Comparison of ENCODE assay signal across 7 cellular contexts in genomic region chr4:86496094-86497060, GRCh38.
A peak's percentile ranks its signal among the peaks of the same experiment; 100 is the strongest.
DNase-seq lines count a peak whose midpoint lies in the region; ATAC-seq and TF ChIP-seq lines count a peak whose summit lies in the region.

No MANE protein-coding gene starts in this region.

- peak; percentile 1 for DNase-seq in DMS 273 treated with DMSO at 0.1 percent for 48 hours (lab: John Stamatoyannopoulos, UW)
- DNase-seq in HAP-1 (ENCODE audit: low spot score in 2 of 2), result peak; percentile 46 to 58
- no peak for DNase-seq in Peyer's patch
- DNase-seq in cardiac fibroblast (ENCODE audit: low read depth in 2 of 2), result peak; percentile 71 to 75
- peak; percentile 34 to 45 for DNase-seq in uterus

- peak; percentile 84 to 87 for TF ChIP-seq RAD21 in liver (IDR thresholded peaks at IDR 0.05)

- H3K36me3 ChIP-seq in HAP-1 (replicated peaks) (no peaks in the 10 kb centered on the region), Peyer's patch (no peaks in the 10 kb centered on the region), liver (ENCODE audit: control insufficient read depth in 4 of 4, insufficient read depth in 3 of 4, low read depth in 1 of 4, low read length in 3 of 4) (no peaks in the 10 kb centered on the region), uterus (no peaks in the 10 kb centered on the region)

- in situ Hi-C loops in HAP-1 (cut with MboI; ENCODE audit: low sequenced_read_pairs), result loop anchor here (5.0 kb wide), 1 partner anchor 401 kb away; no protein-coding TSS in a partner anchor

- no peak overlapping the region for H3K9ac ChIP-seq in liver (ENCODE audit: low read depth in 1 of 2, low read length in 2 of 2)

- intact Hi-C loops in uterus (cut with DNase I; ENCODE audit: low total_unique reads), result loop anchor here (5.0 kb wide), 1 partner anchor 401 kb away; no protein-coding TSS in a partner anchor

- H3K27me3 ChIP-seq in HAP-1 (ENCODE audit: low read depth), result no peaks in the 10 kb centered on the region
- H3K27me3 ChIP-seq in Peyer's patch, result no peaks in the 10 kb centered on the region
- no peaks in the 10 kb centered on the region for H3K27me3 ChIP-seq in liver (ENCODE audit: control insufficient read depth in 4 of 4, insufficient read depth in 4 of 4, low read length in 3 of 4)
- no peaks in the 10 kb centered on the region for H3K27me3 ChIP-seq in uterus

- no peak overlapping the region for H3K27ac ChIP-seq in Peyer's patch
- no peak overlapping the region for H3K27ac ChIP-seq in liver (ENCODE audit: low read depth in 1 of 2, low read length in 2 of 2)
- no peak overlapping the region for H3K27ac ChIP-seq in uterus

- no peak for TF ChIP-seq POLR2A in Peyer's patch (IDR thresholded peaks at IDR 0.05)
- TF ChIP-seq POLR2A in uterus (IDR thresholded peaks at IDR 0.05), result no peak

- 29% methylated on average over 5 of the region's 5 CpGs for WGBS in liver

- H3K4me1 ChIP-seq in HAP-1 (peaks cover 8% of the 10 kb centered on the region), Peyer's patch (no peaks in the 10 kb centered on the region), liver (ENCODE audit: control insufficient read depth in 4 of 4, insufficient read depth in 4 of 4, low read length in 3 of 4) (no peaks in the 10 kb centered on the region), uterus (no peaks in the 10 kb centered on the region)

- ATAC-seq in GM18519 (IDR thresholded peaks at IDR 0.05; ENCODE audit: low FRiP score, unreplicated experiment), result no peak

- H3K4me3 ChIP-seq in HAP-1 (no peak overlapping the region), Peyer's patch (no peak overlapping the region), cardiac fibroblast (replicated peaks in 1 of 2; ENCODE audit: low read depth in 2 of 2, low read length in 2 of 2) (no peak overlapping the region), liver (ENCODE audit: low read depth in 1 of 3, low read length in 3 of 3) (no peak overlapping the region), uterus (no peak overlapping the region)

- TF ChIP-seq CTCF in Peyer's patch (IDR thresholded peaks at IDR 0.05), result peak; percentile 49 to 79 (median 72)
- TF ChIP-seq CTCF in cardiac fibroblast (IDR thresholded peaks at IDR 0.05; ENCODE audit: low read depth, low read length), result peak; percentile 86
- TF ChIP-seq CTCF in liver (IDR thresholded peaks at IDR 0.05; ENCODE audit: low read depth, low read length, missing input control), result peak; percentile 77
- TF ChIP-seq CTCF in uterus (IDR thresholded peaks at IDR 0.05), result peak; percentile 72 to 86 (median 82)

- H3K9me3 ChIP-seq in HAP-1 (no peaks in the 10 kb centered on the region), Peyer's patch (no peaks in the 10 kb centered on the region), liver (ENCODE audit: control insufficient read depth in 4 of 4, low read length in 3 of 4) (no peaks in the 10 kb centered on the region), uterus (no peaks in the 10 kb centered on the region)

TF ChIP-seq in liver, 16 proteins besides CTCF, POLR2A, EP300 and RAD21:
- TF ChIP-seq REST (IDR thresholded peaks at IDR 0.05) (no peak), RXRA (IDR thresholded peaks at IDR 0.05) (no peak), MAX (IDR thresholded peaks at IDR 0.05) (no peak), EGR1 (IDR thresholded peaks at IDR 0.05; ENCODE audit: low read depth in 2 of 2) (no peak), FOXA2 (IDR thresholded peaks at IDR 0.05) (no peak), NR2F2 (IDR thresholded peaks at IDR 0.05) (no peak), HNF4A (conservative IDR thresholded peaks at IDR 0.05) (no peak), HNF4G (IDR thresholded peaks at IDR 0.05) (no peak), GABPA (IDR thresholded peaks at IDR 0.05 in 1 of 2, conservative IDR thresholded peaks at IDR 0.05 in 1 of 2) (no peak), ATF3 (IDR thresholded peaks at IDR 0.05) (no peak), JUND (IDR thresholded peaks at IDR 0.05) (no peak), ZBTB33 (IDR thresholded peaks at IDR 0.05) (no peak), SP1 (IDR thresholded peaks at IDR 0.05) (no peak), YY1 (IDR thresholded peaks at IDR 0.05) (no peak), TAF1 (conservative IDR thresholded peaks at IDR 0.05) (no peak), FOXA1 (IDR thresholded peaks at IDR 0.05) (no peak)
TF ChIP-seq in liver: peak in this region for 0.

Comparison
In these comparisons a context has a peak if more than half of its experiments do, and no peak if none do; other contexts are left out.
1. DNase-seq: peak in DMS 273 treated with DMSO at 0.1 percent for 48 hours (single experiment), HAP-1 (2 of 2), cardiac fibroblast (2 of 2) and uterus (2 of 2); none in Peyer's patch (0 of 3).
2. Peak in every context shown above with its lines, with median percentiles within 50 percentile points of each other: CTCF ChIP-seq.